22 cellular contexts compared by ENCODE assay signal in genomic region chr11:13552784-13553183, GRCh38. TPM values are rescaled to one million over a fixed set of nuclear protein-coding genes. Genes with fewer than 3 reads are reported as not detected.
"Had no signal": no experiment of that assay in that cellular context is flagged by ENCODE, and none has a peak within 500 bp of the region (broad histone marks: within the 10 kb centered on the region; RNA-seq: fewer than 3 reads in every experiment).

No MANE protein-coding gene starts in this region.

- H3K36me3 ChIP-seq: MG63 had no signal

- H3K4me2 ChIP-seq: SK-N-SH had no signal

- H3K27me3 ChIP-seq: MG63 had no signal

- H3K9ac ChIP-seq: SK-N-SH had no signal

- DNase-seq: Karpas-422, KG1, MG63, NCI-H1092 treated with DMSO at 0.1 percent for 48 hours, NCI-H1436, NCI-H187, NCI-H2029, NCI-H2081 treated with DMSO at 0.1 percent for 48 hours, NCI-H2171, NCI-H226, NCI-H446, NCI-H510A, NCI-H524 treated with DMSO at 0.1 percent for 48 hours, NCI-H69, NCI-H774, PC-3, SHP77, SK-N-SH had no signal

- ATAC-seq: Panc1, PC-3 had no signal

- H3K27ac ChIP-seq: RWPE1 had no signal

- H3K9me3 ChIP-seq: MG63, SK-N-SH had no signal

- H3K4me3 ChIP-seq: MG63 had no signal

RNA-seq across cellular contexts. Expression of gene PTH, which starts 57.0 kb away (rescaled TPM):
- total RNA-seq: HT-29, PC-3, SK-MEL-5 had no signal
- polyA plus RNA-seq: SK-N-SH had no signal
